ENCODE assay signal across 2 cellular contexts in the genomic region with DNA sequence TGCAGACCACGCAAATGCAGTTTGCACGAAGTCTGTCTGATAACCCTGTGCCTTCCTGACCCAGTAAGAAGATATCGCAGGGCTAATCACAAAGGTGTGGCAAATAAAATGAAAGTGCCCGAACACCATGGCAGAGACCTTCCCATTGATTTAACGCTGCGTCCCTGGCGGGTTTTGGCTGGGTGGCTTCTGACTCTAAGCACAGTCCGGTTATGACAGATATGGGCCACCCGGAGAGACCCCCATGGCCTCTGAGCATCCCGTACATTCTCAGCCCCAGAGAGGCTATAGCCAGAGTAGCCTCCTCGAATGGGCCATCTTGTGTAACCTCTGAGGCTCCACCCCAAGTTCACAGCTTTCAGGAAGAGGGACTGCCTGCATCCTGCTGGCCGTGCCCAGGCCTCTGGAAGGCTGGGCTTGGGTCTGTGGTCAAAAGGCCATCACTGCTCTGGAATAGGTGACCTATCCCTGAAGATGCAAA.
TF ChIP-seq lines count a peak whose summit lies in the region.

No MANE protein-coding gene starts in this region.

TF ChIP-seq in SK-N-SH, 30 proteins besides CTCF, POLR2A, EP300 and RAD21 (continued from another document):
- TF ChIP-seq, protein P1, sequence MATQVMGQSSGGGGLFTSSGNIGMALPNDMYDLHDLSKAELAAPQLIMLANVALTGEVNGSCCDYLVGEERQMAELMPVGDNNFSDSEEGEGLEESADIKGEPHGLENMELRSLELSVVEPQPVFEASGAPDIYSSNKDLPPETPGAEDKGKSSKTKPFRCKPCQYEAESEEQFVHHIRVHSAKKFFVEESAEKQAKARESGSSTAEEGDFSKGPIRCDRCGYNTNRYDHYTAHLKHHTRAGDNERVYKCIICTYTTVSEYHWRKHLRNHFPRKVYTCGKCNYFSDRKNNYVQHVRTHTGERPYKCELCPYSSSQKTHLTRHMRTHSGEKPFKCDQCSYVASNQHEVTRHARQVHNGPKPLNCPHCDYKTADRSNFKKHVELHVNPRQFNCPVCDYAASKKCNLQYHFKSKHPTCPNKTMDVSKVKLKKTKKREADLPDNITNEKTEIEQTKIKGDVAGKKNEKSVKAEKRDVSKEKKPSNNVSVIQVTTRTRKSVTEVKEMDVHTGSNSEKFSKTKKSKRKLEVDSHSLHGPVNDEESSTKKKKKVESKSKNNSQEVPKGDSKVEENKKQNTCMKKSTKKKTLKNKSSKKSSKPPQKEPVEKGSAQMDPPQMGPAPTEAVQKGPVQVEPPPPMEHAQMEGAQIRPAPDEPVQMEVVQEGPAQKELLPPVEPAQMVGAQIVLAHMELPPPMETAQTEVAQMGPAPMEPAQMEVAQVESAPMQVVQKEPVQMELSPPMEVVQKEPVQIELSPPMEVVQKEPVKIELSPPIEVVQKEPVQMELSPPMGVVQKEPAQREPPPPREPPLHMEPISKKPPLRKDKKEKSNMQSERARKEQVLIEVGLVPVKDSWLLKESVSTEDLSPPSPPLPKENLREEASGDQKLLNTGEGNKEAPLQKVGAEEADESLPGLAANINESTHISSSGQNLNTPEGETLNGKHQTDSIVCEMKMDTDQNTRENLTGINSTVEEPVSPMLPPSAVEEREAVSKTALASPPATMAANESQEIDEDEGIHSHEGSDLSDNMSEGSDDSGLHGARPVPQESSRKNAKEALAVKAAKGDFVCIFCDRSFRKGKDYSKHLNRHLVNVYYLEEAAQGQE (IDR thresholded peaks at IDR 0.05; ENCODE audit: low read depth, low read length), result no peak
- TF ChIP-seq TEAD4 (IDR thresholded peaks at IDR 0.05; ENCODE audit: borderline replicate concordance, insufficient read depth) (no peak), TAF1 (IDR thresholded peaks at IDR 0.05; ENCODE audit: borderline replicate concordance, low read depth, low read length) (no peak), CHD2 (IDR thresholded peaks at IDR 0.05; ENCODE audit: low read length, partially characterized antibody) (no peak), EZH2phosphoT487 (IDR thresholded peaks at IDR 0.05; ENCODE audit: borderline replicate concordance, low read depth) (no peak), MXI1 (IDR thresholded peaks at IDR 0.05; ENCODE audit: low read depth, low read length) (no peak), TCF12 (IDR thresholded peaks at IDR 0.05) (no peak), SIN3A (IDR thresholded peaks at IDR 0.05; ENCODE audit: borderline replicate concordance, low read depth, low read length) (no peak), JUND (IDR thresholded peaks at IDR 0.05) (no peak), NFIC (IDR thresholded peaks at IDR 0.05; ENCODE audit: borderline replicate concordance) (no peak)
- TF ChIP-seq, protein P2, sequence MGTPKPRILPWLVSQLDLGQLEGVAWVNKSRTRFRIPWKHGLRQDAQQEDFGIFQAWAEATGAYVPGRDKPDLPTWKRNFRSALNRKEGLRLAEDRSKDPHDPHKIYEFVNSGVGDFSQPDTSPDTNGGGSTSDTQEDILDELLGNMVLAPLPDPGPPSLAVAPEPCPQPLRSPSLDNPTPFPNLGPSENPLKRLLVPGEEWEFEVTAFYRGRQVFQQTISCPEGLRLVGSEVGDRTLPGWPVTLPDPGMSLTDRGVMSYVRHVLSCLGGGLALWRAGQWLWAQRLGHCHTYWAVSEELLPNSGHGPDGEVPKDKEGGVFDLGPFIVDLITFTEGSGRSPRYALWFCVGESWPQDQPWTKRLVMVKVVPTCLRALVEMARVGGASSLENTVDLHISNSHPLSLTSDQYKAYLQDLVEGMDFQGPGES (IDR thresholded peaks at IDR 0.05; ENCODE audit: low read depth, low read length), result no peak
- TF ChIP-seq, protein P3, sequence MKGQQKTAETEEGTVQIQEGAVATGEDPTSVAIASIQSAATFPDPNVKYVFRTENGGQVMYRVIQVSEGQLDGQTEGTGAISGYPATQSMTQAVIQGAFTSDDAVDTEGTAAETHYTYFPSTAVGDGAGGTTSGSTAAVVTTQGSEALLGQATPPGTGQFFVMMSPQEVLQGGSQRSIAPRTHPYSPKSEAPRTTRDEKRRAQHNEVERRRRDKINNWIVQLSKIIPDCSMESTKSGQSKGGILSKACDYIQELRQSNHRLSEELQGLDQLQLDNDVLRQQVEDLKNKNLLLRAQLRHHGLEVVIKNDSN (IDR thresholded peaks at IDR 0.05; ENCODE audit: borderline replicate concordance, low read depth), result no peak
- TF ChIP-seq, protein P4, sequence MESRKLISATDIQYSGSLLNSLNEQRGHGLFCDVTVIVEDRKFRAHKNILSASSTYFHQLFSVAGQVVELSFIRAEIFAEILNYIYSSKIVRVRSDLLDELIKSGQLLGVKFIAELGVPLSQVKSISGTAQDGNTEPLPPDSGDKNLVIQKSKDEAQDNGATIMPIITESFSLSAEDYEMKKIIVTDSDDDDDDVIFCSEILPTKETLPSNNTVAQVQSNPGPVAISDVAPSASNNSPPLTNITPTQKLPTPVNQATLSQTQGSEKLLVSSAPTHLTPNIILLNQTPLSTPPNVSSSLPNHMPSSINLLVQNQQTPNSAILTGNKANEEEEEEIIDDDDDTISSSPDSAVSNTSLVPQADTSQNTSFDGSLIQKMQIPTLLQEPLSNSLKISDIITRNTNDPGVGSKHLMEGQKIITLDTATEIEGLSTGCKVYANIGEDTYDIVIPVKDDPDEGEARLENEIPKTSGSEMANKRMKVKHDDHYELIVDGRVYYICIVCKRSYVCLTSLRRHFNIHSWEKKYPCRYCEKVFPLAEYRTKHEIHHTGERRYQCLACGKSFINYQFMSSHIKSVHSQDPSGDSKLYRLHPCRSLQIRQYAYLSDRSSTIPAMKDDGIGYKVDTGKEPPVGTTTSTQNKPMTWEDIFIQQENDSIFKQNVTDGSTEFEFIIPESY (IDR thresholded peaks at IDR 0.05; ENCODE audit: borderline replicate concordance, low read depth), result no peak

TF ChIP-seq in SK-N-SH treated with all-trans-retinoic acid at 6 μM for 48 hours, 23 proteins besides CTCF, POLR2A, EP300 and RAD21 (continued from another document):
- TF ChIP-seq, protein P5, sequence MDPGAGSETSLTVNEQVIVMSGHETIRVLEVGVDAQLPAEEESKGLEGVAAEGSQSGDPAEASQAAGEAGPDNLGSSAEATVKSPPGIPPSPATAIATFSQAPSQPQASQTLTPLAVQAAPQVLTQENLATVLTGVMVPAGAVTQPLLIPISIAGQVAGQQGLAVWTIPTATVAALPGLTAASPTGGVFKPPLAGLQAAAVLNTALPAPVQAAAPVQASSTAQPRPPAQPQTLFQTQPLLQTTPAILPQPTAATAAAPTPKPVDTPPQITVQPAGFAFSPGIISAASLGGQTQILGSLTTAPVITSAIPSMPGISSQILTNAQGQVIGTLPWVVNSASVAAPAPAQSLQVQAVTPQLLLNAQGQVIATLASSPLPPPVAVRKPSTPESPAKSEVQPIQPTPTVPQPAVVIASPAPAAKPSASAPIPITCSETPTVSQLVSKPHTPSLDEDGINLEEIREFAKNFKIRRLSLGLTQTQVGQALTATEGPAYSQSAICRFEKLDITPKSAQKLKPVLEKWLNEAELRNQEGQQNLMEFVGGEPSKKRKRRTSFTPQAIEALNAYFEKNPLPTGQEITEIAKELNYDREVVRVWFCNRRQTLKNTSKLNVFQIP (CRISPR knock-in tag; IDR thresholded peaks at IDR 0.05; ENCODE audit: borderline replicate concordance, low read depth), result no peak
- TF ChIP-seq ZNF8 (CRISPR knock-in tag; IDR thresholded peaks at IDR 0.05) (no peak), RARB (CRISPR knock-in tag; IDR thresholded peaks at IDR 0.05) (no peak), ARNTL (CRISPR knock-in tag; IDR thresholded peaks at IDR 0.05; ENCODE audit: borderline replicate concordance, low read depth) (no peak), ZC3H10 (CRISPR knock-in tag; IDR thresholded peaks at IDR 0.05) (no peak), GLIS3 (CRISPR knock-in tag; IDR thresholded peaks at IDR 0.05) (no peak), ZNF70 (CRISPR knock-in tag; IDR thresholded peaks at IDR 0.05) (no peak), ZFP30 (CRISPR knock-in tag; IDR thresholded peaks at IDR 0.05) (no peak), ESRRG (CRISPR knock-in tag; IDR thresholded peaks at IDR 0.05) (no peak), CSDC2 (CRISPR knock-in tag; IDR thresholded peaks at IDR 0.05) (no peak), PPARA (CRISPR knock-in tag; IDR thresholded peaks at IDR 0.05; ENCODE audit: borderline replicate concordance) (no peak)
- TF ChIP-seq, protein P6, sequence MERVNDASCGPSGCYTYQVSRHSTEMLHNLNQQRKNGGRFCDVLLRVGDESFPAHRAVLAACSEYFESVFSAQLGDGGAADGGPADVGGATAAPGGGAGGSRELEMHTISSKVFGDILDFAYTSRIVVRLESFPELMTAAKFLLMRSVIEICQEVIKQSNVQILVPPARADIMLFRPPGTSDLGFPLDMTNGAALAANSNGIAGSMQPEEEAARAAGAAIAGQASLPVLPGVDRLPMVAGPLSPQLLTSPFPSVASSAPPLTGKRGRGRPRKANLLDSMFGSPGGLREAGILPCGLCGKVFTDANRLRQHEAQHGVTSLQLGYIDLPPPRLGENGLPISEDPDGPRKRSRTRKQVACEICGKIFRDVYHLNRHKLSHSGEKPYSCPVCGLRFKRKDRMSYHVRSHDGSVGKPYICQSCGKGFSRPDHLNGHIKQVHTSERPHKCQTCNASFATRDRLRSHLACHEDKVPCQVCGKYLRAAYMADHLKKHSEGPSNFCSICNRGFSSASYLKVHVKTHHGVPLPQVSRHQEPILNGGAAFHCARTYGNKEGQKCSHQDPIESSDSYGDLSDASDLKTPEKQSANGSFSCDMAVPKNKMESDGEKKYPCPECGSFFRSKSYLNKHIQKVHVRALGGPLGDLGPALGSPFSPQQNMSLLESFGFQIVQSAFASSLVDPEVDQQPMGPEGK (CRISPR knock-in tag; IDR thresholded peaks at IDR 0.05; ENCODE audit: borderline replicate concordance), result no peak
- TF ChIP-seq, protein P7, sequence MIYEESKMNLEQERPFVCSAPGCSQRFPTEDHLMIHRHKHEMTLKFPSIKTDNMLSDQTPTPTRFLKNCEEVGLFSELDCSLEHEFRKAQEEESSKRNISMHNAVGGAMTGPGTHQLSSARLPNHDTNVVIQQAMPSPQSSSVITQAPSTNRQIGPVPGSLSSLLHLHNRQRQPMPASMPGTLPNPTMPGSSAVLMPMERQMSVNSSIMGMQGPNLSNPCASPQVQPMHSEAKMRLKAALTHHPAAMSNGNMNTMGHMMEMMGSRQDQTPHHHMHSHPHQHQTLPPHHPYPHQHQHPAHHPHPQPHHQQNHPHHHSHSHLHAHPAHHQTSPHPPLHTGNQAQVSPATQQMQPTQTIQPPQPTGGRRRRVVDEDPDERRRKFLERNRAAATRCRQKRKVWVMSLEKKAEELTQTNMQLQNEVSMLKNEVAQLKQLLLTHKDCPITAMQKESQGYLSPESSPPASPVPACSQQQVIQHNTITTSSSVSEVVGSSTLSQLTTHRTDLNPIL (CRISPR knock-in tag; IDR thresholded peaks at IDR 0.05; ENCODE audit: low read depth), result no peak
